Comparison of ENCODE assay signal across 8 cellular contexts in the genomic region with DNA sequence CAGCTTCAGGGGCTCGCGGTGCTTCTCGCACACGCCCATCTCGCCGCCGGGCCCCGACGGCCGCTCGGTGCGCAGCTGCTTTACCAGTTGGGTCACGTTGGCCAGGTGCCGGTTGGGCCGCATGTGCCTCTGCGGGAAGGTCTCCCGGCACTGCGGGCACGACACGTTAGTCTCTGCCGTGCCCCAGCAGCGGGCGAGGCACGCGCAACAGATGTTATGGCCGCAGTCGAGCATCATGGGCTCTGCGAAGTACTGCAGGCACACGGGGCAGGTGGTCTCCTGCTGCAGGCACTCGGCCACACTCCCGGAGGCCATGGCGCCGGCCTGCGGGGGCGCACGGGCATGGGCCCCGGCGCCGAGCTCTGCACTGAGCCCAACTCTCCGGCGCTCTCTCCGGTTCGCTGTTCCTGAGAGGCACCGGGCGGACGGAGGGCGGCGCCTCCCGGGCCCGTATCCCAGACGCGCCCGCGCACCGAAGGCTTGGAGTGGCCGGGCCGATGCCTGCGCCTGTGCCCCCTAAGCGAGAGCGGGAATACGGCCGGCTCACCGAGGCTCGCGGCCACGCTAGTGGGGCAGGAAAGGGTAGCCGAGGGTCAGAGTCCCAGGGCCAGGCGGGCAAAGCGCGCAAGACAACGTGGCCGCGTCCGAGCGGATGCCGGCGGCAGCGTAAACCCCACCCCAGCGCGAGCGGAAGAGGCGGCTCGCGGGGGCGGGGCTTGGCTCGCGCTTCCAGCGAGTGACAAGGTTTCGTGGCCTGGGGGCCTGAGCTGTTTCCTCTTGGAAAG. TPM values are rescaled to one million over a fixed set of nuclear protein-coding genes. Genes with fewer than 3 reads are reported as not detected.
A peak's percentile ranks its signal among the peaks of the same experiment; 100 is the strongest.
DNase-seq lines count a peak whose midpoint lies in the region; ATAC-seq and TF ChIP-seq lines count a peak whose summit lies in the region.

A gene with protein sequence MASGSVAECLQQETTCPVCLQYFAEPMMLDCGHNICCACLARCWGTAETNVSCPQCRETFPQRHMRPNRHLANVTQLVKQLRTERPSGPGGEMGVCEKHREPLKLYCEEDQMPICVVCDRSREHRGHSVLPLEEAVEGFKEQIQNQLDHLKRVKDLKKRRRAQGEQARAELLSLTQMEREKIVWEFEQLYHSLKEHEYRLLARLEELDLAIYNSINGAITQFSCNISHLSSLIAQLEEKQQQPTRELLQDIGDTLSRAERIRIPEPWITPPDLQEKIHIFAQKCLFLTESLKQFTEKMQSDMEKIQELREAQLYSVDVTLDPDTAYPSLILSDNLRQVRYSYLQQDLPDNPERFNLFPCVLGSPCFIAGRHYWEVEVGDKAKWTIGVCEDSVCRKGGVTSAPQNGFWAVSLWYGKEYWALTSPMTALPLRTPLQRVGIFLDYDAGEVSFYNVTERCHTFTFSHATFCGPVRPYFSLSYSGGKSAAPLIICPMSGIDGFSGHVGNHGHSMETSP (minus strand): TSS at position 668 of the 785 bp plus-strand sequence. CDS start 353 bp downstream, at position 315.

- H3K27me3 ChIP-seq in Panc1 (ENCODE audit: control insufficient read depth, insufficient read depth, low read length) = no peaks in the 10 kb centered on the region

- peak within 1 kb of the TSS; percentile 83 for H3K27ac ChIP-seq in Panc1 (ENCODE audit: low read length)

- H3K4me3 ChIP-seq in Panc1 (ENCODE audit: low read depth in 2 of 2, low read length in 2 of 2) (peak within 1 kb of the TSS; percentile 87 to 96), fibroblast of mammary gland (ENCODE audit: control insufficient read depth, low read depth, low read length) (peak within 1 kb of the TSS; percentile 93)

- BruUV-seq in Panc1 (replicated peaks; lab: Mats Ljungman, UMichigan) = no TSS peak

- no peaks in the 10 kb centered on the region for H3K9me3 Mint-ChIP-seq in activated T-helper 17 cell treated with anti-CD3 and anti-CD28 coated beads, Interleukin-2, amount 50 U/mL, for 72 hours
- H3K9me3 Mint-ChIP-seq in naive thymus-derived CD8-positive, alpha-beta T cell = no peaks in the 10 kb centered on the region

- peak within 1 kb of the TSS; percentile 94 for H3K27ac Mint-ChIP-seq in activated T-helper 17 cell treated with anti-CD3 and anti-CD28 coated beads, Interleukin-2, amount 50 U/mL, for 72 hours
- peak within 1 kb of the TSS; percentile 89 to 96 (median 94) for H3K27ac Mint-ChIP-seq in naive thymus-derived CD8-positive, alpha-beta T cell

- H3K4me3 Mint-ChIP-seq in activated T-helper 17 cell treated with anti-CD3 and anti-CD28 coated beads, Interleukin-2, amount 50 U/mL, for 72 hours = peak within 1 kb of the TSS; percentile 96
- peak within 1 kb of the TSS; percentile 86 to 98 (median 94) for H3K4me3 Mint-ChIP-seq in naive thymus-derived CD8-positive, alpha-beta T cell

- POLR2A ChIA-PET in Panc1 (lab: Charles Lee) = interaction anchor here (0.6 to 1.2 kb wide), 4 partner anchors 14 to 320 kb away, joined by 3 to 9 read pairs (median 8); no protein-coding TSS in a partner anchor
- POLR2A ChIA-PET in naive thymus-derived CD8-positive, alpha-beta T cell (lab: Charles Lee) = interaction anchor here (0.7 to 5.4 kb wide), 32 partner anchors 10 to 1777 kb away, joined by 3 to 152 read pairs (median 4); a partner anchor contains a TSS

- CTCF ChIA-PET in Panc1 (lab: Charles Lee) = interaction anchor here (0.6 to 1.4 kb wide), 5 partner anchors 49 to 86 kb away, joined by 3 to 8 read pairs (median 4); no protein-coding TSS in a partner anchor

- peaks cover 26% of the 10 kb centered on the region for H3K36me3 ChIP-seq in Panc1 (ENCODE audit: control insufficient read depth, insufficient read depth, low read length)

- no peak for TF ChIP-seq CTCF in Panc1 (IDR thresholded peaks at IDR 0.05)
- TF ChIP-seq CTCF in fibroblast of mammary gland (conservative IDR thresholded peaks at IDR 0.05; ENCODE audit: control insufficient read depth, insufficient read depth, low read depth, low read length) = no peak

- peaks cover 14% of the 10 kb centered on the region for H3K4me1 ChIP-seq in Panc1 (ENCODE audit: control insufficient read depth, insufficient read depth, low read length)

- H3K36me3 Mint-ChIP-seq in activated T-helper 17 cell treated with anti-CD3 and anti-CD28 coated beads, Interleukin-2, amount 50 U/mL, for 72 hours (ENCODE audit: low read depth) = peaks cover 44% of the 10 kb centered on the region
- H3K36me3 Mint-ChIP-seq in naive thymus-derived CD8-positive, alpha-beta T cell = peaks cover 4 to 35% (median 12%) of the 10 kb centered on the region in 3 donors

- intact Hi-C loops in Panc1 (cut with micrococcal nuclease; ENCODE audit: unreplicated experiment) = no loop called here

- peak; percentile 67 for DNase-seq in DMS53 treated with DMSO at 0.1 percent for 48 hours (lab: John Stamatoyannopoulos, UW; ENCODE audit: unreplicated experiment)
- DNase-seq in HuH-7.5 (ENCODE audit: low spot score) = peak; percentile 51
- no peak for DNase-seq in Panc1 (ENCODE audit: low read depth, low spot score)
- DNase-seq in fibroblast of mammary gland (ENCODE audit: low read depth) = peak; percentile 71
- DNase-seq in naive thymus-derived CD8-positive, alpha-beta T cell = peak; percentile 57 to 83 (median 78)
- peak; percentile 88 for DNase-seq in stimulated activated naive CD8-positive, alpha-beta T cell treated with anti-CD3 and anti-CD28 coated beads, Interleukin-15, Interleukin-2, amounts not matched to agents 100 U/mL and 50 U/mL, for 24 hours

- no peaks in the 10 kb centered on the region for H3K27me3 Mint-ChIP-seq in activated T-helper 17 cell treated with anti-CD3 and anti-CD28 coated beads, Interleukin-2, amount 50 U/mL, for 72 hours
- no peaks in the 10 kb centered on the region for H3K27me3 Mint-ChIP-seq in naive thymus-derived CD8-positive, alpha-beta T cell

- peak; percentile 76 for ATAC-seq in GM21526 (IDR thresholded peaks at IDR 0.05; ENCODE audit: low FRiP score, unreplicated experiment)
- peak; percentile 97 for ATAC-seq in Panc1
- ATAC-seq in activated T-helper 17 cell treated with anti-CD3 and anti-CD28 coated beads, Interleukin-2, amount 50 U/mL, for 72 hours (replicated peaks) = peak; percentile 83
- ATAC-seq in naive thymus-derived CD8-positive, alpha-beta T cell = peak; percentile 78 to 80
- ATAC-seq in stimulated activated naive CD8-positive, alpha-beta T cell treated with anti-CD3 and anti-CD28 coated beads, Interleukin-15, Interleukin-2, amounts not matched to agents 100 U/mL and 50 U/mL, for 24 hours = peak; percentile 87

- no peaks in the 10 kb centered on the region for H3K9me3 ChIP-seq in Panc1 (ENCODE audit: control insufficient read depth, insufficient read depth, low read depth, low read length)

- in situ Hi-C loops in Panc1 (cut with HindIII; ENCODE audit: low pct_unique_long_range_greater_than_20kb, low sequenced_read_pairs) = no loop called here

- peaks cover 15% of the 10 kb centered on the region for H3K4me1 Mint-ChIP-seq in activated T-helper 17 cell treated with anti-CD3 and anti-CD28 coated beads, Interleukin-2, amount 50 U/mL, for 72 hours
- H3K4me1 Mint-ChIP-seq in naive thymus-derived CD8-positive, alpha-beta T cell = peaks cover 7 to 47% (median 40%) of the 10 kb centered on the region in 4 donors

RNA-seq across cellular contexts. Expression of the gene that starts here (rescaled TPM):
- 53.0 TPM for total RNA-seq in Panc1 (2021; ENCODE audit: unreplicated experiment)
- polyA plus RNA-seq in Panc1 (2012; ENCODE audit: insufficient read length) = 42.6 TPM
- total RNA-seq in activated T-helper 17 cell treated with anti-CD3 and anti-CD28 coated beads, Interleukin-2, amount 50 U/mL, for 72 hours = 10 to 100 TPM; 34.4 to 51.2 TPM
- total RNA-seq in naive thymus-derived CD8-positive, alpha-beta T cell = 10 to 100 TPM; 79.8 to 80.4 TPM
- 10 to 100 TPM; 37.5 to 71.3 (median 44.2) TPM for polyA plus RNA-seq in naive thymus-derived CD8-positive, alpha-beta T cell
